In genomic region chr4:182254381-182254780, GRCh38 we compare ENCODE assay signal across 27 cellular contexts. TPM values are rescaled to one million over a fixed set of nuclear protein-coding genes. Genes with fewer than 3 reads are reported as not detected.
"Had no signal": no experiment of that assay in that cellular context is flagged by ENCODE, and none has a peak within 500 bp of the region (broad histone marks: within the 10 kb centered on the region; RNA-seq: fewer than 3 reads in every experiment).

No MANE protein-coding gene starts in this region.

- H3K4me3 Mint-ChIP-seq: naive thymus-derived CD4-positive, alpha-beta T cell; natural killer cell treated with Interleukin-12 subunit alpha and Interleukin-12 subunit beta and Interleukin-15 and Interleukin-18, amount 100 ng/mL, for 72 hours; stimulated activated effector memory CD8-positive, alpha-beta T cell treated with anti-CD3 and anti-CD28 coated beads, Interleukin-12 subunit alpha, Interleukin-12 subunit beta, amount 100 ng/mL, for 72 hours; stimulated activated naive CD8-positive, alpha-beta T cell treated with anti-CD3 and anti-CD28 coated beads, Interleukin-15, Interleukin-2, amounts not matched to agents 100 ng/mL and 50 ng/mL, for 24 hours had no signal

- H3K9me3 Mint-ChIP-seq: stimulated activated naive CD8-positive, alpha-beta T cell treated with anti-CD3 and anti-CD28 coated beads, Interleukin-15, Interleukin-2, amounts not matched to agents 100 ng/mL and 50 ng/mL, for 24 hours had no signal

- H3K9me3 ChIP-seq: mucosa of descending colon, pancreas, prostate gland, spleen, suprapubic skin, thoracic aorta, tibial artery, upper lobe of right lung had no signal

- DNase-seq: hypothalamus; islet precursor cell; left ventricle myocardium inferior; midbrain; mucosa of descending colon; naive thymus-derived CD4-positive, alpha-beta T cell; nucleus accumbens; pancreas; posterior cingulate gyrus; retina; right cardiac atrium; sigmoid colon; small intestine; spleen; stimulated activated CD4-positive, alpha-beta T cell treated with anti-CD3 and anti-CD28 coated beads, Interleukin-4, amount 100 ng/mL, for 24 hours; stimulated activated naive CD4-positive, alpha-beta T cell; tibial artery; trophoblast cell; upper lobe of right lung had no signal

- H3K27me3 ChIP-seq: pancreas, sigmoid colon, spleen, suprapubic skin, tibial artery, upper lobe of right lung had no signal

- H3K4me1 ChIP-seq: left ventricle myocardium inferior, pancreas, prostate gland, sigmoid colon, spleen, suprapubic skin, tibial artery, upper lobe of right lung had no signal

- H3K27ac ChIP-seq: left ventricle myocardium inferior, pancreas, prostate gland, sigmoid colon, spleen, suprapubic skin, thoracic aorta, tibial artery, upper lobe of right lung had no signal

- ATAC-seq: mucosa of descending colon; naive thymus-derived CD4-positive, alpha-beta T cell; natural killer cell treated with Interleukin-12 subunit alpha and Interleukin-12 subunit beta and Interleukin-15 and Interleukin-18, amount 100 ng/mL, for 72 hours; pancreas; right cardiac atrium; stimulated activated effector memory CD8-positive, alpha-beta T cell treated with anti-CD3 and anti-CD28 coated beads, Interleukin-12 subunit alpha, Interleukin-12 subunit beta, amount 100 ng/mL, for 72 hours; upper lobe of right lung had no signal

- FAIRE-seq: pancreas, small intestine, urothelium cell line had no signal

- H3K4me3 ChIP-seq: left ventricle myocardium inferior, lung, mucosa of descending colon, pancreas, prostate gland, sigmoid colon, spleen, suprapubic skin, thoracic aorta, tibial artery, upper lobe of right lung had no signal

- H3K36me3 Mint-ChIP-seq: naive thymus-derived CD4-positive, alpha-beta T cell; natural killer cell treated with Interleukin-12 subunit alpha and Interleukin-12 subunit beta and Interleukin-15 and Interleukin-18, amount 100 ng/mL, for 72 hours; stimulated activated effector memory CD8-positive, alpha-beta T cell treated with anti-CD3 and anti-CD28 coated beads, Interleukin-12 subunit alpha, Interleukin-12 subunit beta, amount 100 ng/mL, for 72 hours had no signal

- H3K36me3 ChIP-seq: left ventricle myocardium inferior, pancreas, prostate gland, sigmoid colon, spleen, suprapubic skin, thoracic aorta, tibial artery, upper lobe of right lung had no signal

- H3K27ac Mint-ChIP-seq: naive thymus-derived CD4-positive, alpha-beta T cell; natural killer cell treated with Interleukin-12 subunit alpha and Interleukin-12 subunit beta and Interleukin-15 and Interleukin-18, amount 100 ng/mL, for 72 hours; stimulated activated effector memory CD8-positive, alpha-beta T cell treated with anti-CD3 and anti-CD28 coated beads, Interleukin-12 subunit alpha, Interleukin-12 subunit beta, amount 100 ng/mL, for 72 hours; stimulated activated naive CD8-positive, alpha-beta T cell treated with anti-CD3 and anti-CD28 coated beads, Interleukin-15, Interleukin-2, amounts not matched to agents 100 ng/mL and 50 ng/mL, for 24 hours had no signal

- H3K27me3 Mint-ChIP-seq: natural killer cell treated with Interleukin-12 subunit alpha and Interleukin-12 subunit beta and Interleukin-15 and Interleukin-18, amount 100 ng/mL, for 72 hours; stimulated activated naive CD8-positive, alpha-beta T cell treated with anti-CD3 and anti-CD28 coated beads, Interleukin-15, Interleukin-2, amounts not matched to agents 100 ng/mL and 50 ng/mL, for 24 hours had no signal

- H3K4me1 Mint-ChIP-seq: naive thymus-derived CD4-positive, alpha-beta T cell; stimulated activated effector memory CD8-positive, alpha-beta T cell treated with anti-CD3 and anti-CD28 coated beads, Interleukin-12 subunit alpha, Interleukin-12 subunit beta, amount 100 ng/mL, for 72 hours had no signal

RNA-seq across cellular contexts. Expression of gene TENM3, which starts 11.2 kb away (rescaled TPM):
- total RNA-seq: naive thymus-derived CD4-positive, alpha-beta T cell; natural killer cell treated with Interleukin-12 subunit alpha and Interleukin-12 subunit beta and Interleukin-15 and Interleukin-18, amount 100 ng/mL, for 72 hours had no signal
